In the genomic region with DNA sequence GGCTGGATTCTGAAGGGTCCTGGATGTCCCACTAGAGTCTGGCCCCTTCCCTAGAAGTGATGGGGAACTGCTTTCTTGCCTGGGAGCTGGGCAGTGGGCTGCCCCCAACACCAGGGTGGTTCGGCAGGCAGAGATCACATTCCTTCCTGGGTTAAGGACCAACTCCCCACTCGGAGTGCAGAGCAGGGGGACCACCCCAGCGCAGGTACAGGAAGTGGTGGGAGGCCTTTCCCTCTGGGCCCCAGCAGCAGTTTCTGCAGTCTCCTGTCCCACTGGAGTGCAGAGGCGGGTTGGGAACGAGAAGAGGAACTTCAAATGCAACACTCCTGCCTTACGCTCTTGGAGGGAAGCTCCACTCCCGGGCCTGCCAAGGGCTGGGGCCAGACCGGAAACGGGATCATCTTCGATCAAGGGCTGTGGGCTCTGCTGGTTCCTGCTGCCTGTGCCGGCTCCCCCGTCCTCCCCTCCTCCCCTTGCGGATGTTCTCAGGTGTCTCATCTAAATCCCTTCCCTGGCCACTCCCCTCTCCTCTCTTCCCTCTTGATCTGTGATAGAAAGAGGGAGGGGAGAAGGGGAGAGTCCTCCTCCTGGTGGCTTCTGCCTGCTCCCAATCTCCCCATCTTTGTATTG, we compare ENCODE assay signal across 9 cellular contexts. TPM values are rescaled to one million over a fixed set of nuclear protein-coding genes. Genes with fewer than 3 reads are reported as not detected.
A peak's percentile ranks its signal among the peaks of the same experiment; 100 is the strongest.
DNase-seq lines count a peak whose midpoint lies in the region; ATAC-seq lines count a peak whose summit lies in the region.
"Had no signal": no experiment of that assay in that cellular context is flagged by ENCODE, and none has a peak within 500 bp of the region (broad histone marks: within the 10 kb centered on the region; RNA-seq: fewer than 3 reads in every experiment).

No MANE protein-coding gene starts in this region.

- CTCF ChIA-PET in activated naive CD4-positive, alpha-beta T cell treated with anti-CD3 and anti-CD28 coated beads for 36 hours (lab: Charles Lee) = interaction anchor here (0.9 to 1.8 kb wide), 2 partner anchors 10 to 70 kb away, joined by 3 to 7 read pairs; no protein-coding TSS in a partner anchor

- no peak overlapping the region for H3K4me3 Mint-ChIP-seq in activated naive CD4-positive, alpha-beta T cell treated with anti-CD3 and anti-CD28 coated beads for 36 hours
- H3K4me3 Mint-ChIP-seq in stimulated activated naive CD8-positive, alpha-beta T cell treated with anti-CD3 and anti-CD28 coated beads, Interleukin-15, amount 100 ng/mL, for 72 hours = peak overlapping the region; percentile 35 to 64
- no peak overlapping the region for H3K4me3 Mint-ChIP-seq in stimulated activated memory B cell treated with anti-CD40 and anti-IgM and Interleukin-4, amounts not matched to agents 10 μg/mL and 1 μg/mL and 100 μg/mL, for 72 hours

- H3K9me3 Mint-ChIP-seq in activated naive CD4-positive, alpha-beta T cell treated with anti-CD3 and anti-CD28 coated beads for 36 hours = no peaks in the 10 kb centered on the region
- no peaks in the 10 kb centered on the region for H3K9me3 Mint-ChIP-seq in stimulated activated naive CD8-positive, alpha-beta T cell treated with anti-CD3 and anti-CD28 coated beads, Interleukin-15, amount 100 ng/mL, for 72 hours
- no peaks in the 10 kb centered on the region for H3K9me3 Mint-ChIP-seq in stimulated activated memory B cell treated with anti-CD40 and anti-IgM and Interleukin-4, amounts not matched to agents 10 μg/mL and 1 μg/mL and 100 μg/mL, for 72 hours

- H3K27ac Mint-ChIP-seq in activated naive CD4-positive, alpha-beta T cell treated with anti-CD3 and anti-CD28 coated beads for 36 hours = no peak overlapping the region
- H3K27ac Mint-ChIP-seq in stimulated activated naive CD8-positive, alpha-beta T cell treated with anti-CD3 and anti-CD28 coated beads, Interleukin-15, amount 100 ng/mL, for 72 hours = peak overlapping the region in 1 of 2 donors; percentile 12
- no peak overlapping the region for H3K27ac Mint-ChIP-seq in stimulated activated memory B cell treated with anti-CD40 and anti-IgM and Interleukin-4, amounts not matched to agents 10 μg/mL and 1 μg/mL and 100 μg/mL, for 72 hours

- peaks cover 41% of the 10 kb centered on the region for H3K27me3 Mint-ChIP-seq in activated naive CD4-positive, alpha-beta T cell treated with anti-CD3 and anti-CD28 coated beads for 36 hours (ENCODE audit: low read depth)
- H3K27me3 Mint-ChIP-seq in stimulated activated naive CD8-positive, alpha-beta T cell treated with anti-CD3 and anti-CD28 coated beads, Interleukin-15, amount 100 ng/mL, for 72 hours = peaks cover 82% of the 10 kb centered on the region
- H3K27me3 Mint-ChIP-seq in stimulated activated memory B cell treated with anti-CD40 and anti-IgM and Interleukin-4, amounts not matched to agents 10 μg/mL and 1 μg/mL and 100 μg/mL, for 72 hours = peaks cover 79% of the 10 kb centered on the region

- intact Hi-C loops in activated naive CD4-positive, alpha-beta T cell treated with anti-CD3 and anti-CD28 coated beads for 36 hours (cut with micrococcal nuclease) = no loop called here

- no peaks in the 10 kb centered on the region for H3K36me3 Mint-ChIP-seq in activated naive CD4-positive, alpha-beta T cell treated with anti-CD3 and anti-CD28 coated beads for 36 hours (ENCODE audit: low read depth)
- no peaks in the 10 kb centered on the region for H3K36me3 Mint-ChIP-seq in stimulated activated memory B cell treated with anti-CD40 and anti-IgM and Interleukin-4, amounts not matched to agents 10 μg/mL and 1 μg/mL and 100 μg/mL, for 72 hours

- peaks cover 6% of the 10 kb centered on the region for H3K4me1 Mint-ChIP-seq in activated naive CD4-positive, alpha-beta T cell treated with anti-CD3 and anti-CD28 coated beads for 36 hours (ENCODE audit: low read depth)
- H3K4me1 Mint-ChIP-seq in stimulated activated naive CD8-positive, alpha-beta T cell treated with anti-CD3 and anti-CD28 coated beads, Interleukin-15, amount 100 ng/mL, for 72 hours = peaks cover 12% of the 10 kb centered on the region
- peaks cover 19% of the 10 kb centered on the region for H3K4me1 Mint-ChIP-seq in stimulated activated memory B cell treated with anti-CD40 and anti-IgM and Interleukin-4, amounts not matched to agents 10 μg/mL and 1 μg/mL and 100 μg/mL, for 72 hours

- ATAC-seq in stimulated activated naive CD8-positive, alpha-beta T cell treated with anti-CD3 and anti-CD28 coated beads, Interleukin-15, amount 100 ng/mL, for 72 hours = peak; percentile 23
- ATAC-seq in GM21381 (IDR thresholded peaks at IDR 0.05; ENCODE audit: unreplicated experiment) = no peak
- no peak for ATAC-seq in stimulated activated memory B cell treated with anti-CD40 and anti-IgM and Interleukin-4, amounts not matched to agents 10 μg/mL and 1 μg/mL and 100 μg/mL, for 72 hours

- peak; percentile 25 for DNase-seq in activated naive CD4-positive, alpha-beta T cell treated with anti-CD3 and anti-CD28 coated beads for 36 hours
- no peak for DNase-seq in activated naive CD4-positive, alpha-beta T cell (lab: John Stamatoyannopoulos, UW)
- DNase-seq in NCI-H510A (lab: John Stamatoyannopoulos, UW) (peak; percentile 44), iPS DF 19.7 (ENCODE audit: low read depth, low spot score) (peak; percentile 96), COR-L47 (lab: John Stamatoyannopoulos, UW) (no peak)
- no peak for DNase-seq in stimulated activated naive CD8-positive, alpha-beta T cell treated with anti-CD3 and anti-CD28 coated beads, Interleukin-15, amount 100 ng/mL, for 72 hours
- DNase-seq: activated T-cell treated with anti-CD3 and anti-CD28 coated beads, Interleukin-2, amount 50 U/mL, for 1 hour had no signal

RNA-seq across cellular contexts. Expression of a gene that starts 9.0 kb away (rescaled TPM):
- total RNA-seq in activated naive CD4-positive, alpha-beta T cell treated with anti-CD3 and anti-CD28 coated beads for 36 hours = under 1 TPM; 0.12 TPM

Comparison
In these comparisons a context has a peak if more than half of its experiments do, and no peak if none do; other contexts are left out.
1. DNase-seq: peak in activated naive CD4-positive, alpha-beta T cell treated with anti-CD3 and anti-CD28 coated beads for 36 hours (single experiment), NCI-H510A (single experiment) and iPS DF 19.7 (single experiment); none in activated naive CD4-positive, alpha-beta T cell (0 of 4), stimulated activated naive CD8-positive, alpha-beta T cell treated with anti-CD3 and anti-CD28 coated beads, Interleukin-15, amount 100 ng/mL, for 72 hours (0 of 2) and COR-L47 (single experiment).
2. H3K4me3 Mint-ChIP-seq: peak in stimulated activated naive CD8-positive, alpha-beta T cell treated with anti-CD3 and anti-CD28 coated beads, Interleukin-15, amount 100 ng/mL, for 72 hours (2 of 2); none in activated naive CD4-positive, alpha-beta T cell treated with anti-CD3 and anti-CD28 coated beads for 36 hours (single experiment) and stimulated activated memory B cell treated with anti-CD40 and anti-IgM and Interleukin-4, amounts not matched to agents 10 μg/mL and 1 μg/mL and 100 μg/mL, for 72 hours (single experiment).